Comparison of ENCODE assay signal across 31 cellular contexts in genomic region chr10:17349717-17350116, GRCh38.
DNase-seq lines count a peak whose midpoint lies in the region; ATAC-seq and TF ChIP-seq lines count a peak whose summit lies in the region.
"Had no signal": no experiment of that assay in that cellular context is flagged by ENCODE, and none has a peak within 500 bp of the region (broad histone marks: within the 10 kb centered on the region; RNA-seq: fewer than 3 reads in every experiment).

No MANE protein-coding gene starts in this region.

- H3K27me3 ChIP-seq in SK-N-SH (ENCODE audit: insufficient read depth): no peaks in the 10 kb centered on the region
- H3K27me3 ChIP-seq: colonic mucosa, heart left ventricle, uterus had no signal

- 56% methylated on average over 1 of the region's 1 CpG for WGBS in SK-N-SH (ENCODE audit: low lambda C conversion rate)

- H3K9me3 ChIP-seq in SK-N-SH: no peaks in the 10 kb centered on the region
- H3K9me3 ChIP-seq: colonic mucosa, heart left ventricle, thoracic aorta, uterus had no signal

- no peaks in the 10 kb centered on the region for H3K36me3 ChIP-seq in SK-N-SH (replicated peaks in 1 of 2; ENCODE audit: control insufficient read depth in 1 of 2, insufficient read depth in 2 of 2, low read length in 1 of 2)
- H3K36me3 ChIP-seq: colonic mucosa, heart left ventricle, thoracic aorta, uterus, WERI-Rb-1 had no signal

- no peak for TF ChIP-seq EP300 in SK-N-SH (IDR thresholded peaks at IDR 0.05; ENCODE audit: borderline replicate concordance in 1 of 2, low read depth in 1 of 2, low read length in 1 of 2)

- H4K20me1 ChIP-seq in SK-N-SH (ENCODE audit: insufficient read depth): no peaks in the 10 kb centered on the region

- no peak overlapping the region for H3K9ac ChIP-seq in SK-N-SH
- H3K9ac ChIP-seq: parathyroid adenoma had no signal

- no peak overlapping the region; a peak in 2 of 4 replicates for H3K27ac ChIP-seq in SK-N-SH (ENCODE audit: low read depth in 2 of 2, low read length in 1 of 2)
- H3K27ac ChIP-seq: colonic mucosa, parathyroid adenoma, thoracic aorta had no signal

- TF ChIP-seq CTCF in SK-N-SH (IDR thresholded peaks at IDR 0.05) (no peak), nephron progenitor cell (IDR thresholded peaks at IDR 0.05) (no peak)

- peaks cover 20% of the 10 kb centered on the region for H3K4me1 Mint-ChIP-seq in nephron progenitor cell
- H3K4me1 Mint-ChIP-seq: GM23338; stimulated activated naive CD8-positive, alpha-beta T cell treated with anti-CD3 and anti-CD28 coated beads, Interleukin-15, amount 100 ng/mL, for 72 hours had no signal

- DNase-seq in SK-N-SH: no peak
- DNase-seq in SW480 (ENCODE audit: low spot score): peak; percentile 9
- no peak for DNase-seq in nephron progenitor cell
- no peak for DNase-seq in activated CD4-positive, alpha-beta T cell treated with anti-CD3 and anti-CD28 coated beads, Interleukin-2, amount 50 U/mL, for 48 hours
- DNase-seq in retina: no peak
- DNase-seq: 8988T; activated CD4-positive, alpha-beta T cell treated with anti-CD3 and anti-CD28 coated beads for 4 hours; colonic mucosa; effector CD4-positive, alpha-beta T cell; foreskin melanocyte; heart left ventricle; KG1; kidney glomerular epithelial cell; NCI-H1417 treated with DMSO at 0.1 percent for 48 hours; NCI-H2029 treated with DMSO at 0.1 percent for 48 hours; NCI-H526; right cardiac atrium; SHP77 treated with DMSO at 0.1 percent for 48 hours; stimulated activated CD4-positive, alpha-beta T cell treated with anti-CD3 and anti-CD28 coated beads, Interleukin-2, amount 100 ng/mL, for 24 hours; stimulated activated naive CD8-positive, alpha-beta T cell treated with anti-CD3 and anti-CD28 coated beads, Interleukin-15, amount 100 ng/mL, for 72 hours; T-helper 9 cell; uterus; WERI-Rb-1 had no signal

- peaks cover 10 to 16% of the 10 kb centered on the region in 2 experiments; a peak in 3 of 4 replicates for H3K4me1 ChIP-seq in SK-N-SH (ENCODE audit: control insufficient read depth in 1 of 2, insufficient read depth in 2 of 2, low read depth in 1 of 2, low read length in 1 of 2)
- H3K4me1 ChIP-seq: colonic mucosa, parathyroid adenoma, uterus had no signal

- no peaks in the 10 kb centered on the region for H3K27me3 Mint-ChIP-seq in nephron progenitor cell (ENCODE audit: low read depth, poor library complexity)

- H3K4me2 ChIP-seq in SK-N-SH: no peak overlapping the region
- H3K4me2 ChIP-seq: GM23338 had no signal

- CTCF ChIA-PET in SK-N-SH (lab: Yijun Ruan, JAX): interaction anchor here (1.5 kb wide), 1 partner anchor 27 kb away, joined by 3 read pairs; no protein-coding TSS in a partner anchor

- no peak overlapping the region for H3K4me3 Mint-ChIP-seq in nephron progenitor cell
- H3K4me3 Mint-ChIP-seq: GM23338; stimulated activated naive CD8-positive, alpha-beta T cell treated with anti-CD3 and anti-CD28 coated beads, Interleukin-15, amount 100 ng/mL, for 72 hours had no signal

- ATAC-seq in SK-N-SH treated with all-trans-retinoic acid at 6 μM for 48 hours (no peak), esophagus mucosa (peak; percentile 76), GM18909 (IDR thresholded peaks at IDR 0.05; ENCODE audit: poor library complexity, unreplicated experiment) (no peak)
- ATAC-seq: activated naive CD4-positive, alpha-beta T cell treated with anti-CD3 and anti-CD28 coated beads, Interleukin-2, amount 50 U/mL, for 72 hours; GM23338; heart left ventricle; Panc1; stimulated activated naive CD8-positive, alpha-beta T cell treated with anti-CD3 and anti-CD28 coated beads, Interleukin-15, amount 100 ng/mL, for 72 hours had no signal

- H3K9me3 Mint-ChIP-seq in nephron progenitor cell: no peaks in the 10 kb centered on the region
- H3K9me3 Mint-ChIP-seq: GM23338 had no signal

- TF ChIP-seq RAD21 in SK-N-SH (IDR thresholded peaks at IDR 0.05; ENCODE audit: low read length): no peak

- peaks cover 28% of the 10 kb centered on the region for H3K36me3 Mint-ChIP-seq in nephron progenitor cell (ENCODE audit: low read depth)
- H3K36me3 Mint-ChIP-seq: activated naive CD4-positive, alpha-beta T cell treated with anti-CD3 and anti-CD28 coated beads, Interleukin-2, amount 50 U/mL, for 72 hours had no signal

- H3K9me2 ChIP-seq in SK-N-SH: no peaks in the 10 kb centered on the region

- no peaks in the 10 kb centered on the region for H3K79me2 ChIP-seq in SK-N-SH (ENCODE audit: insufficient read depth)
- H3K79me2 ChIP-seq: parathyroid adenoma had no signal

- no peak overlapping the region for H3K4me3 ChIP-seq in SK-N-SH (ENCODE audit: low read depth in 2 of 2, low read length in 1 of 2)
- H3K4me3 ChIP-seq: colonic mucosa, GM23338 had no signal

- H2AFZ ChIP-seq in SK-N-SH (ENCODE audit: low read depth): no peak overlapping the region; the same call in 1 of the 2 replicates
- H2AFZ ChIP-seq: GM23338, parathyroid adenoma had no signal

- H3F3A ChIP-seq in SK-N-SH (replicated peaks; ENCODE audit: insufficient read depth): peaks cover 9% of the 10 kb centered on the region

- peak overlapping the region; percentile 8 for H3K27ac Mint-ChIP-seq in nephron progenitor cell
- H3K27ac Mint-ChIP-seq: activated naive CD4-positive, alpha-beta T cell treated with anti-CD3 and anti-CD28 coated beads, Interleukin-2, amount 50 U/mL, for 72 hours; GM23338; stimulated activated naive CD8-positive, alpha-beta T cell treated with anti-CD3 and anti-CD28 coated beads, Interleukin-15, amount 100 ng/mL, for 72 hours had no signal

- POLR2A ChIA-PET in SK-N-SH (lab: Yijun Ruan, JAX): no interaction called here

TF ChIP-seq in SK-N-SH treated with all-trans-retinoic acid at 6 μM for 48 hours, 23 proteins besides CTCF, POLR2A, EP300 and RAD21 (continues in another document):
- TF ChIP-seq ZFP3 (CRISPR knock-in tag; IDR thresholded peaks at IDR 0.05) (0 out of 2 replicates have a peak, but pooled peaks have one; percentile 18), CREB5 (CRISPR knock-in tag; IDR thresholded peaks at IDR 0.05; ENCODE audit: low read depth) (no peak), CSRNP3 (CRISPR knock-in tag; IDR thresholded peaks at IDR 0.05) (no peak)

TF ChIP-seq in SK-N-SH, 30 proteins besides CTCF, POLR2A, EP300 and RAD21 (continues in another document):
- TF ChIP-seq MEF2A (IDR thresholded peaks at IDR 0.05; ENCODE audit: borderline replicate concordance, low read depth): no peak
- no peak for TF ChIP-seq FOXM1 (IDR thresholded peaks at IDR 0.05; ENCODE audit: low read depth)
- no peak for TF ChIP-seq RFX5 (IDR thresholded peaks at IDR 0.05; ENCODE audit: low read length)
- no peak for TF ChIP-seq TEAD4 (IDR thresholded peaks at IDR 0.05; ENCODE audit: borderline replicate concordance, insufficient read depth)
- no peak for TF ChIP-seq FOSL2 (IDR thresholded peaks at IDR 0.05; ENCODE audit: borderline replicate concordance, low read depth)
- TF ChIP-seq PBX3 (IDR thresholded peaks at IDR 0.05): no peak
- TF ChIP-seq RCOR1 (IDR thresholded peaks at IDR 0.05; ENCODE audit: low read length): no peak
- TF ChIP-seq ELF1 (IDR thresholded peaks at IDR 0.05): no peak
- no peak for TF ChIP-seq JUND (IDR thresholded peaks at IDR 0.05)
- no peak for TF ChIP-seq CHD2 (IDR thresholded peaks at IDR 0.05; ENCODE audit: low read length, partially characterized antibody)
- TF ChIP-seq MXI1 (IDR thresholded peaks at IDR 0.05; ENCODE audit: low read depth, low read length): no peak
- no peak for TF ChIP-seq IRF3 (IDR thresholded peaks at IDR 0.05; ENCODE audit: low read depth, low read length)
- no peak for TF ChIP-seq ZBTB33 (IDR thresholded peaks at IDR 0.05; ENCODE audit: borderline replicate concordance, low read depth)
- no peak for TF ChIP-seq EZH2phosphoT487 (IDR thresholded peaks at IDR 0.05; ENCODE audit: borderline replicate concordance, low read depth)
- TF ChIP-seq MAX (IDR thresholded peaks at IDR 0.05; ENCODE audit: low read depth): no peak
- TF ChIP-seq NFIC (IDR thresholded peaks at IDR 0.05; ENCODE audit: borderline replicate concordance): no peak
